Comparison of ENCODE assay signal across 8 cellular contexts in the genomic region with DNA sequence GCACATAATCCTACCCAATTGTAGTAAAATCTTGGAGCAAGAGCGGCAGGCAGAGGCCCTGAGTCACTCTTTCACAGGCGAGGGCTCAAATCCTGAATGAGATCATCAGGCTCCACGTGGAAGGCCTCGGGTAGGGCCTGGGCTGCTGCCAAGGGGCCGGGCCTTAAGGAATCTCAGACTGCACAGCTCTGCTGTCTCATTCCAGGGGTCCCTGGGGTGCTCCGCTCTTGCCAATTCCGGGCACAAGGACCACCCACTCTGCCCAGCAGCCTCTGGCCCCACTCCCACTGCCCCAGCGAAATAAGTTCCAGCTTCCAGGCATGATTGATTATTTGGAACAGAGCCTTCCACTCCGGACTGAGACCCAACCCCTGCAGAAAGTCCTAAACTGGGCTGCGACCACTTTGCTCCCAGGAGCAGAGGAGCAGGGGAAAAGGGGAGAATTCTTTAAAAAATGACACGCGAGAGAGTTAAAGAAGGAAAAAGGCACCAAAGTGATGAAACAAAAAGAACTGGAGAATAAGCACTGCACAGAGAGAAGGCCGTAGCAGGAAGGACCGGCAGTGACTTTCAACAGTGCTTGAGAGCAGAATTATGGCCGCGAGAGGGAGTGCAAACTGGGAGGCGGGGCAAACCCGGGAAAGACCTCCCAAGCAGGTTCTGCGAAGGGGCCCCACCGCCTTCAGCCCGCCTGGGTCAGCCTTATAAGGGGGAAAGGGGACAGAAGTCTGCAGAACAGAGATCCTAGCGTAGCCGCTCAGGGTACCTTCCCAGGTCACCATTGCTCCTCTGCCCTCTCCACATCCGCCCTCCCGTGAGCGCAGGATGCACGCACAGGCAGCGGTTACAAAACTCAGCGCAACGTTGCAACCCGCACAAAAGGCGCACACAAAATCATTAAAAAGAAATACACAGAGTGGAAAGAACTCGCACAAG. TPM values are rescaled to one million over a fixed set of nuclear protein-coding genes. Genes with fewer than 3 reads are reported as not detected.
DNase-seq lines count a peak whose midpoint lies in the region; ATAC-seq and TF ChIP-seq lines count a peak whose summit lies in the region.

No MANE protein-coding gene starts in this region.

- peak overlapping the region; percentile 86 to 99 (median 93) for H3K9ac ChIP-seq in skeletal muscle tissue (ENCODE audit: low read depth in 1 of 3, low read length in 3 of 3)

- peaks cover 37% of the 10 kb centered on the region for H3K36me3 ChIP-seq in ACC112 (ENCODE audit: insufficient read depth, low read length)
- peaks cover 17% of the 10 kb centered on the region for H3K36me3 ChIP-seq in H7 (replicated peaks; ENCODE audit: control insufficient read depth, insufficient read depth, low read length)
- H3K36me3 ChIP-seq in kidney epithelial cell (ENCODE audit: control insufficient read depth, insufficient read depth, low read length), result peaks cover 4% of the 10 kb centered on the region
- H3K36me3 ChIP-seq in skeletal muscle tissue (ENCODE audit: control insufficient read depth in 3 of 3, insufficient read depth in 3 of 3, low read length in 3 of 3), result peaks cover 32 to 39% (median 37%) of the 10 kb centered on the region in 3 donors

- 0 out of 2 replicates have a peak, but pooled peaks have one; percentile 14 for TF ChIP-seq CTCF in RWPE1 (conservative IDR thresholded peaks at IDR 0.05; ENCODE audit: low read depth)
- peak; percentile 24 for TF ChIP-seq CTCF in kidney epithelial cell (IDR thresholded peaks at IDR 0.05; ENCODE audit: insufficient read depth, low read length, poor library complexity, severe bottlenecking)

- no peak overlapping the region for H2AFZ ChIP-seq in ACC112 (ENCODE audit: low read length, unreplicated experiment)

- POLR2A ChIA-PET in RWPE1 (lab: Yijun Ruan, JAX; ENCODE audit: low non-redundant PET), result no interaction called here

- H3K4me1 ChIP-seq in ACC112 (ENCODE audit: control insufficient read depth, insufficient read depth, low read length, unreplicated experiment), result peaks cover 36% of the 10 kb centered on the region
- H3K4me1 ChIP-seq in skeletal muscle tissue (ENCODE audit: control insufficient read depth in 3 of 3, insufficient read depth in 3 of 3, low read length in 3 of 3), result peaks cover 28 to 47% (median 33%) of the 10 kb centered on the region in 3 donors

- H3K79me2 ChIP-seq in ACC112 (ENCODE audit: control insufficient read depth, insufficient read depth, low read length, unreplicated experiment), result peaks cover 33% of the 10 kb centered on the region

- H3K27me3 ChIP-seq in ACC112 (ENCODE audit: insufficient read depth, low read length), result no peaks in the 10 kb centered on the region
- peaks cover 10% of the 10 kb centered on the region; the same call in 1 of the 2 replicates for H3K27me3 ChIP-seq in H7 (ENCODE audit: control insufficient read depth, insufficient read depth, low read length)
- no peaks in the 10 kb centered on the region for H3K27me3 ChIP-seq in kidney epithelial cell (ENCODE audit: control insufficient read depth, insufficient read depth, low read length)
- H3K27me3 ChIP-seq in skeletal muscle tissue (ENCODE audit: control insufficient read depth in 3 of 3, insufficient read depth in 3 of 3, low read length in 3 of 3), result no peaks in the 10 kb centered on the region

- H3K27ac ChIP-seq in ACC112 (ENCODE audit: low read depth, low read length), result peak overlapping the region; percentile 93
- H3K27ac ChIP-seq in RWPE1, result peak overlapping the region; percentile 32
- H3K27ac ChIP-seq in cingulate gyrus (ENCODE audit: low read depth, low read length), result peak overlapping the region; percentile 67
- peak overlapping the region; percentile 98 for H3K27ac ChIP-seq in skeletal muscle tissue (ENCODE audit: low read depth, low read length)

- CTCF ChIA-PET in RWPE1 (lab: Yijun Ruan, JAX), result interaction anchor here (0.6 to 1.2 kb wide), 2 partner anchors 15 to 865 kb away, joined by 3 read pairs; no protein-coding TSS in a partner anchor

- H3K4me3 ChIP-seq in ACC112 (ENCODE audit: low read depth, low read length) (peak overlapping the region; percentile 80), H7 (ENCODE audit: insufficient read depth, low read depth, low read length) (peak overlapping the region; percentile 88), kidney epithelial cell (ENCODE audit: low read depth, low read length) (peak overlapping the region; percentile 83), skeletal muscle tissue (ENCODE audit: low read length in 3 of 3) (peak overlapping the region; percentile 85 to 98 (median 92))

- no peaks in the 10 kb centered on the region for H3K9me3 ChIP-seq in skeletal muscle tissue (ENCODE audit: control insufficient read depth in 3 of 3, low read length in 3 of 3)

- DNase-seq in H7 (peak; percentile 76), RWPE1 (ENCODE audit: low spot score) (peak; percentile 92), kidney epithelial cell (ENCODE audit: low read depth) (peak; percentile 81), KG1 (lab: John Stamatoyannopoulos, UW) (no peak)

- no peak for ATAC-seq in GM18867 (IDR thresholded peaks at IDR 0.05; ENCODE audit: unreplicated experiment)

RNA-seq across cellular contexts. Expression of gene ADAMTS1, which starts 2.0 kb away (rescaled TPM):
- total RNA-seq in H7 (2014; rRNA removed; shearing (Covaris generic)), result 17.6 and 21.1 TPM in 2 replicates
- total RNA-seq in kidney epithelial cell (27.1 and 32.9 TPM in 2 replicates), skeletal muscle tissue (32.4 TPM)

Comparison
In these comparisons a context has a peak if more than half of its experiments do, and no peak if none do; other contexts are left out.
1. H3K27ac ChIP-seq: peak in every context shown above with its lines; median percentile 98 in skeletal muscle tissue; 93 in ACC112; 67 in cingulate gyrus; 32 in RWPE1.